In the genomic region with DNA sequence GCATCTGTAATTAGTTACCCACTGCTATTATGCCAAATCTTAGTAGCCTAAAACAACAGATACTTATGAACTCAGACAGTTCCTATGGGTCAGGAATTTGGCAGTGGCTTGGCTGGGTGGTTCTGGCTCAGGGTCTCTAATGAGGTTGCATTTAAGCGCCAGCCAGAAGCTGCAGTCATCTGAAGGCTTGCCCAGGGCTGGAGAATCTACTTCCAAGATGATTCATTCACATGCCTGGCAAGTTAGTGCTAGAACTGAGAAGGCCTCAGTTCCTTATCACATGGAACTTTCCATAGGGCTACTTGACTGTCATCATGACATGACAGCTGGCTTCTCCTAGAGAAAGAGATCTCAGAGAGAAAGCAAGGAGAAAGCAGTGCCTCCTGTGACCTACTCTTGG, we compare ENCODE assay signal across 11 cellular contexts.
DNase-seq lines count a peak whose midpoint lies in the region; ATAC-seq and TF ChIP-seq lines count a peak whose summit lies in the region.
"Had no signal": no experiment of that assay in that cellular context is flagged by ENCODE, and none has a peak within 500 bp of the region (broad histone marks: within the 10 kb centered on the region; RNA-seq: fewer than 3 reads in every experiment).

No MANE protein-coding gene starts in this region.

- intact Hi-C loops in MCF 10A (cut with micrococcal nuclease): no loop called here
- intact Hi-C loops in breast epithelium (cut with DNase I; ENCODE audit: low total_unique reads): no loop called here
- intact Hi-C loops in uterus (cut with DNase I; ENCODE audit: low total_unique reads): no loop called here
- intact Hi-C loops in activated CD4-positive, alpha-beta memory T cell treated with anti-CD3 and anti-CD28 coated beads for 36 hours (cut with micrococcal nuclease): no loop called here

- no peak overlapping the region for H3K4me3 Mint-ChIP-seq in MCF 10A (ENCODE audit: unreplicated experiment)
- no peak overlapping the region for H3K4me3 Mint-ChIP-seq in activated CD4-positive, alpha-beta memory T cell treated with anti-CD3 and anti-CD28 coated beads for 36 hours
- H3K4me3 Mint-ChIP-seq: activated CD8-positive, alpha-beta T cell treated with anti-CD3 and anti-CD28 coated beads for 36 hours had no signal

- TF ChIP-seq CTCF in MCF 10A (IDR thresholded peaks at IDR 0.05; ENCODE audit: unreplicated experiment) (no peak), breast epithelium (IDR thresholded peaks at IDR 0.05) (no peak), astrocyte of the spinal cord (IDR thresholded peaks at IDR 0.05; ENCODE audit: low read depth, low read length) (no peak), uterus (IDR thresholded peaks at IDR 0.05) (no peak)

- H3K27me3 Mint-ChIP-seq in MCF 10A (ENCODE audit: insufficient read depth, unreplicated experiment): no peaks in the 10 kb centered on the region
- peaks cover 7% of the 10 kb centered on the region for H3K27me3 Mint-ChIP-seq in activated CD4-positive, alpha-beta memory T cell treated with anti-CD3 and anti-CD28 coated beads for 36 hours
- H3K27me3 Mint-ChIP-seq: activated CD8-positive, alpha-beta T cell treated with anti-CD3 and anti-CD28 coated beads for 36 hours had no signal

- TF ChIP-seq POLR2A in breast epithelium (IDR thresholded peaks at IDR 0.05) (no peak), uterus (IDR thresholded peaks at IDR 0.05) (no peak)

- H3K27me3 ChIP-seq in breast epithelium (no peaks in the 10 kb centered on the region), uterus (no peaks in the 10 kb centered on the region)

- H3K9me3 ChIP-seq in breast epithelium (no peaks in the 10 kb centered on the region), uterus (no peaks in the 10 kb centered on the region)

- H3K4me1 ChIP-seq in breast epithelium: no peaks in the 10 kb centered on the region
- peaks cover 3 to 5% of the 10 kb centered on the region in 2 donors for H3K4me1 ChIP-seq in uterus

- CTCF ChIA-PET in MCF 10A (lab: Yijun Ruan, JAX): no interaction called here
- CTCF ChIA-PET in activated CD4-positive, alpha-beta memory T cell treated with anti-CD3 and anti-CD28 coated beads for 36 hours (lab: Charles Lee): no interaction called here

- no peaks in the 10 kb centered on the region for H3K9me3 Mint-ChIP-seq in MCF 10A (ENCODE audit: unreplicated experiment)
- H3K9me3 Mint-ChIP-seq in activated CD4-positive, alpha-beta memory T cell treated with anti-CD3 and anti-CD28 coated beads for 36 hours: no peaks in the 10 kb centered on the region
- H3K9me3 Mint-ChIP-seq: activated CD8-positive, alpha-beta T cell treated with anti-CD3 and anti-CD28 coated beads for 36 hours had no signal

- DNase-seq in MCF 10A (ENCODE audit: unreplicated experiment): peak; percentile 66
- no peak for DNase-seq in breast epithelium (ENCODE audit: low spot score in 2 of 2)
- peak; percentile 82 for DNase-seq in astrocyte of the spinal cord (ENCODE audit: low read depth, low spot score)
- DNase-seq in iPS-NIHi7 (ENCODE audit: extremely low spot score): peak; percentile 15
- DNase-seq in uterus: peak in 1 of 2 donors; percentile 34
- no peak for DNase-seq in DMS79 treated with DMSO at 0.1 percent for 48 hours (lab: John Stamatoyannopoulos, UW)
- no peak for DNase-seq in activated CD4-positive, alpha-beta memory T cell treated with anti-CD3 and anti-CD28 coated beads for 36 hours
- DNase-seq: activated CD8-positive, alpha-beta T cell treated with anti-CD3 and anti-CD28 coated beads for 36 hours; Kasumi-1; RPMI8226 had no signal

- no peak overlapping the region for H3K4me3 ChIP-seq in breast epithelium
- no peak overlapping the region for H3K4me3 ChIP-seq in astrocyte of the spinal cord (ENCODE audit: low read depth, low read length)
- no peak overlapping the region for H3K4me3 ChIP-seq in uterus

- H3K27ac Mint-ChIP-seq in MCF 10A (ENCODE audit: low read depth, unreplicated experiment): no peak overlapping the region
- H3K27ac Mint-ChIP-seq in activated CD4-positive, alpha-beta memory T cell treated with anti-CD3 and anti-CD28 coated beads for 36 hours: no peak overlapping the region
- H3K27ac Mint-ChIP-seq: activated CD8-positive, alpha-beta T cell treated with anti-CD3 and anti-CD28 coated beads for 36 hours had no signal

- no peak for ATAC-seq in HG03135 (IDR thresholded peaks at IDR 0.05; ENCODE audit: unreplicated experiment)
- ATAC-seq: activated CD8-positive, alpha-beta T cell treated with anti-CD3 and anti-CD28 coated beads for 36 hours had no signal

- no peaks in the 10 kb centered on the region for H3K36me3 Mint-ChIP-seq in MCF 10A (ENCODE audit: insufficient read depth, unreplicated experiment)
- H3K36me3 Mint-ChIP-seq in activated CD4-positive, alpha-beta memory T cell treated with anti-CD3 and anti-CD28 coated beads for 36 hours: no peaks in the 10 kb centered on the region

- H3K4me1 Mint-ChIP-seq in MCF 10A (ENCODE audit: insufficient read depth, unreplicated experiment): peaks cover 6% of the 10 kb centered on the region
- peaks cover 13% of the 10 kb centered on the region for H3K4me1 Mint-ChIP-seq in activated CD4-positive, alpha-beta memory T cell treated with anti-CD3 and anti-CD28 coated beads for 36 hours (ENCODE audit: low read depth)

- no TSS peak for BruUV-seq in MCF 10A (replicated peaks; lab: Mats Ljungman, UMichigan)

- in situ Hi-C loops in astrocyte of the spinal cord (cut with HindIII; ENCODE audit: low sequenced_read_pairs): no loop called here

- no peak overlapping the region for H3K27ac ChIP-seq in breast epithelium
- peak overlapping the region; percentile 9 to 19 for H3K27ac ChIP-seq in uterus

- no peaks in the 10 kb centered on the region for H3K36me3 ChIP-seq in breast epithelium
- no peaks in the 10 kb centered on the region for H3K36me3 ChIP-seq in uterus

- POLR2A ChIA-PET in MCF 10A (lab: Yijun Ruan, JAX): interaction anchor here (0.6 kb wide), 1 partner anchor 486 kb away, joined by 5 read pairs; no protein-coding TSS in a partner anchor
- POLR2A ChIA-PET in activated CD4-positive, alpha-beta memory T cell treated with anti-CD3 and anti-CD28 coated beads for 36 hours (lab: Charles Lee): no interaction called here

Comparison
In these comparisons a context has a peak if more than half of its experiments do, and no peak if none do; other contexts are left out.
1. DNase-seq: peak in MCF 10A (single experiment), astrocyte of the spinal cord (single experiment) and iPS-NIHi7 (single experiment); none in breast epithelium (0 of 2), DMS79 treated with DMSO at 0.1 percent for 48 hours (single experiment) and activated CD4-positive, alpha-beta memory T cell treated with anti-CD3 and anti-CD28 coated beads for 36 hours (single experiment).
2. H3K27ac ChIP-seq: peak in uterus (2 of 2); none in breast epithelium (0 of 2).